In genomic region chr7:93150200-93150835, GRCh38 we compare ENCODE assay signal across 15 cellular contexts. TPM values are rescaled to one million over a fixed set of nuclear protein-coding genes. Genes with fewer than 3 reads are reported as not detected.
DNase-seq lines count a peak whose midpoint lies in the region; ATAC-seq and TF ChIP-seq lines count a peak whose summit lies in the region.
"Had no signal": no experiment of that assay in that cellular context is flagged by ENCODE, and none has a peak within 500 bp of the region (broad histone marks: within the 10 kb centered on the region; RNA-seq: fewer than 3 reads in every experiment).

No MANE protein-coding gene starts in this region.

- peaks cover 0 to 14% of the 10 kb centered on the region in 2 donors for H3K4me1 ChIP-seq in adrenal gland (replicated peaks in 1 of 2)

- H3K4me3 ChIP-seq in adrenal gland, result no peak overlapping the region

- TF ChIP-seq CTCF in adrenal gland (IDR thresholded peaks at IDR 0.05), result no peak

- H3K27ac ChIP-seq in adrenal gland, result no peak overlapping the region

- no peaks in the 10 kb centered on the region for H3K9me3 Mint-ChIP-seq in dendritic cell treated with granulocyte-macrophage colony-stimulating factor and Interleukin-4, amounts not matched to agents 40 ng/mL and 50 ng/mL, for 4 days
- H3K9me3 Mint-ChIP-seq: endodermal cell, nephron had no signal

- no peaks in the 10 kb centered on the region for H3K27me3 ChIP-seq in adrenal gland

- intact Hi-C loops in dendritic cell treated with granulocyte-macrophage colony-stimulating factor and Interleukin-4, amounts not matched to agents 40 ng/mL and 50 ng/mL, for 4 days (cut with micrococcal nuclease), result no loop called here
- intact Hi-C loops in adrenal gland (cut with DNase I) (no loop called here), Right ventricle myocardium inferior (cut with DNase I) (no loop called here)

- no peaks in the 10 kb centered on the region for H3K9me3 ChIP-seq in adrenal gland (replicated peaks in 1 of 3)

- H3K36me3 ChIP-seq in adrenal gland (replicated peaks in 1 of 2), result no peaks in the 10 kb centered on the region

- peak overlapping the region; percentile 20 for H3K4me3 Mint-ChIP-seq in dendritic cell treated with granulocyte-macrophage colony-stimulating factor and Interleukin-4, amounts not matched to agents 40 ng/mL and 50 ng/mL, for 4 days
- H3K4me3 Mint-ChIP-seq: endodermal cell, nephron had no signal

- peak overlapping the region; percentile 90 for H3K27ac Mint-ChIP-seq in dendritic cell treated with granulocyte-macrophage colony-stimulating factor and Interleukin-4, amounts not matched to agents 40 ng/mL and 50 ng/mL, for 4 days
- H3K27ac Mint-ChIP-seq: endodermal cell, nephron had no signal

- peak; percentile 32 for DNase-seq in Daoy (ENCODE audit: low read depth)
- peak; percentile 71 to 73 for DNase-seq in NOMO-1 (lab: John Stamatoyannopoulos, UW; ENCODE audit: unreplicated experiment in 2 of 2)
- DNase-seq in pons (ENCODE audit: low spot score), result peak; percentile 15
- DNase-seq in mucosa of gallbladder (ENCODE audit: low spot score), result no peak
- DNase-seq in adrenal gland, result no peak
- DNase-seq in Right ventricle myocardium inferior (ENCODE audit: missing footprints), result no peak
- DNase-seq in activated CD4-positive, alpha-beta T cell treated with anti-CD3 and anti-CD28 coated beads for 4 hours, result no peak
- DNase-seq: DMS79; endodermal cell; NCI-H146; NK-92 treated with Interleukin-12 subunit alpha and Interleukin-12 subunit beta, amount 100 ng/mL, for 24 hours; stimulated activated CD8-positive, alpha-beta memory T cell treated with anti-CD3 and anti-CD28 coated beads, Interleukin-4, amount 100 ng/mL, for 48 hours; T-helper 2 cell had no signal

- 90 to 100% (median 94%) methylated on average over 1 of the region's 1 CpG for WGBS in adrenal gland, 4 donors

- H3K27me3 Mint-ChIP-seq in dendritic cell treated with granulocyte-macrophage colony-stimulating factor and Interleukin-4, amounts not matched to agents 40 ng/mL and 50 ng/mL, for 4 days, result no peaks in the 10 kb centered on the region

- H3K4me1 Mint-ChIP-seq in dendritic cell treated with granulocyte-macrophage colony-stimulating factor and Interleukin-4, amounts not matched to agents 40 ng/mL and 50 ng/mL, for 4 days (ENCODE audit: low read depth), result peaks cover 47% of the 10 kb centered on the region
- H3K4me1 Mint-ChIP-seq: nephron had no signal

- peaks cover 14% of the 10 kb centered on the region for H3K36me3 Mint-ChIP-seq in dendritic cell treated with granulocyte-macrophage colony-stimulating factor and Interleukin-4, amounts not matched to agents 40 ng/mL and 50 ng/mL, for 4 days (ENCODE audit: low read depth)

- TF ChIP-seq POLR2A in adrenal gland (IDR thresholded peaks at IDR 0.05), result no peak

- no peak for ATAC-seq in Right ventricle myocardium inferior

RNA-seq across cellular contexts. Expression of gene SAMD9L, which starts 2.1 kb away (rescaled TPM):
- total RNA-seq in Daoy (2014; rRNA removed; shearing (Covaris generic)), result 12.5 and 13.5 TPM in 2 replicates
- total RNA-seq in mucosa of gallbladder (6.4 TPM), adrenal gland (10 to 100 TPM in 5 of 8 donors, 1 to 10 TPM in 3; 4.5 to 28.0 (median 11.7) TPM), Right ventricle myocardium inferior (3.8 TPM)
- polyA plus RNA-seq in adrenal gland, result 10 to 100 TPM in 1 of 3 donors, 1 to 10 TPM in 2; 4.9 to 12.6 (median 9.3) TPM
- total RNA-seq: endodermal cell had no signal

RNA-seq across cellular contexts. Expression of gene SAMD9, which starts 32.5 kb away (rescaled TPM):
- 13.5 and 16.9 TPM in 2 replicates for total RNA-seq in Daoy (2014; rRNA removed; shearing (Covaris generic))
- total RNA-seq in mucosa of gallbladder (12.8 TPM), adrenal gland (10 to 100 TPM in 4 of 8 donors, 1 to 10 TPM in 4; 3.1 to 13.8 (median 9.2) TPM), Right ventricle myocardium inferior (3.2 TPM)
- 10 to 100 TPM in 1 of 3 donors, 1 to 10 TPM in 2; 1.7 to 11.8 (median 2.9) TPM for polyA plus RNA-seq in adrenal gland
- total RNA-seq: endodermal cell had no signal

Comparison
In these comparisons a context has a peak if more than half of its experiments do, and no peak if none do; other contexts are left out.
1. DNase-seq: peak in Daoy (single experiment), NOMO-1 (2 of 2) and pons (single experiment); none in mucosa of gallbladder (single experiment), adrenal gland (0 of 7), Right ventricle myocardium inferior (single experiment) and activated CD4-positive, alpha-beta T cell treated with anti-CD3 and anti-CD28 coated beads for 4 hours (0 of 2).